In the genomic region with DNA sequence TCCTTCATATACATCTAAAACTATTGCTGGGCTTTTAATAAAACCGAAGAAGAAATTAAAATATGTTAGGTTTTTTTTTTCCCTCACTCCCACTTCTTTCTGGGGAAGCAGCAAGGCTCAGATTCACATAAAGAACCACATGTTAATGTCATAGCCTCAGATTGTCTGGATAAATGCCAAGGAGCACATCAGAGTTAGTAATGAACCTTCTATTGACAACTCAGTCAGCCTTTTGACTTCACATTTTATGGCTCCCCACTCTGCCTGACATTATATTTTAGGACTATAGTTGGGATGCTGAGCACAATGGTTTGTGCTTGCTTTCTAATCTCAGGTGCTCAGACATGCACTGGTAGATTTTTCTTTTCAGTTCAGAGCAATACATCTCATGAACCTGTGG, we compare ENCODE assay signal across 15 cellular contexts.
DNase-seq lines count a peak whose midpoint lies in the region; ATAC-seq lines count a peak whose summit lies in the region.
"Had no signal": no experiment of that assay in that cellular context is flagged by ENCODE, and none has a peak within 500 bp of the region (broad histone marks: within the 10 kb centered on the region; RNA-seq: fewer than 3 reads in every experiment).

No MANE protein-coding gene starts in this region.

- ATAC-seq in HG03442 (IDR thresholded peaks at IDR 0.05; ENCODE audit: unreplicated experiment): no peak
- no peak for ATAC-seq in HG03342 (IDR thresholded peaks at IDR 0.05; ENCODE audit: unreplicated experiment)
- ATAC-seq in HG03469 (IDR thresholded peaks at IDR 0.05; ENCODE audit: unreplicated experiment): no peak
- ATAC-seq: left cardiac atrium, mucosa of descending colon had no signal

- DNase-seq in NCI-H1105 (lab: John Stamatoyannopoulos, UW) (peak; percentile 96), NCI-H1930 (lab: John Stamatoyannopoulos, UW) (peak; percentile 16 to 82), NCI-H69 (lab: John Stamatoyannopoulos, UW) (peak; percentile 99), kidney tubule cell (ENCODE audit: low spot score) (peak; percentile 12)
- DNase-seq: activated CD4-positive, alpha-beta T cell treated with anti-CD3 and anti-CD28 coated beads, Interleukin-2, amount 10 ng/mL, durations not matched to agents 7 days and 5 days; activated naive CD4-positive, alpha-beta T cell; activated T-cell treated with anti-CD3 and anti-CD28 coated beads for 4 hours; H7; left cardiac atrium; mucosa of descending colon; retina; trophoblast cell had no signal

Comparison
In these comparisons a context has a peak if more than half of its experiments do, and no peak if none do; other contexts are left out.
1. DNase-seq: peak in every context shown above with its lines; median percentile 99 in NCI-H69; 96 in NCI-H1105; 49 in NCI-H1930; 12 in kidney tubule cell.